24 cellular contexts compared by ENCODE assay signal in genomic region chr16:4701791-4702465, GRCh38. TPM values are rescaled to one million over a fixed set of nuclear protein-coding genes. Genes with fewer than 3 reads are reported as not detected.
DNase-seq lines count a peak whose midpoint lies in the region; ATAC-seq and TF ChIP-seq lines count a peak whose summit lies in the region.
"Had no signal": no experiment of that assay in that cellular context is flagged by ENCODE, and none has a peak within 500 bp of the region (broad histone marks: within the 10 kb centered on the region; RNA-seq: fewer than 3 reads in every experiment).

No MANE protein-coding gene starts in this region.

- ATAC-seq in left lobe of liver (peak; percentile 9), GM19467 (IDR thresholded peaks at IDR 0.05; ENCODE audit: unreplicated experiment) (no peak)
- ATAC-seq in stimulated activated effector memory CD8-positive, alpha-beta T cell treated with anti-CD3 and anti-CD28 coated beads, Interleukin-12 subunit alpha, Interleukin-12 subunit beta, amount 100 ng/mL, for 72 hours = no peak
- no peak for ATAC-seq in naive thymus-derived CD8-positive, alpha-beta T cell
- ATAC-seq: activated T-helper 17 cell treated with anti-CD3 and anti-CD28 coated beads, Interleukin-2, amount 50 U/mL, for 72 hours; gastrocnemius medialis had no signal

- POLR2A ChIA-PET in activated CD4-positive, alpha-beta T cell treated with anti-CD3 and anti-CD28 coated beads, Interleukin-2, amount 10 ng/mL, durations not matched to agents 7 days and 5 days (lab: Charles Lee) = no interaction called here
- POLR2A ChIA-PET in naive thymus-derived CD8-positive, alpha-beta T cell (lab: Charles Lee) = interaction anchor here (1.3 to 2.7 kb wide), 2 partner anchors 8 to 15 kb away, joined by 5 to 8 read pairs; partner anchors contain the start of gene NUDT16L1

- peak overlapping the region; percentile 19 for H3K27ac Mint-ChIP-seq in activated CD4-positive, alpha-beta T cell treated with anti-CD3 and anti-CD28 coated beads, Interleukin-2, amount 10 ng/mL, durations not matched to agents 7 days and 5 days
- no peak overlapping the region for H3K27ac Mint-ChIP-seq in chondrocyte (ENCODE audit: unreplicated experiment)
- H3K27ac Mint-ChIP-seq in stimulated activated effector memory CD8-positive, alpha-beta T cell treated with anti-CD3 and anti-CD28 coated beads, Interleukin-12 subunit alpha, Interleukin-12 subunit beta, amount 100 ng/mL, for 72 hours = peak overlapping the region; percentile 37
- peak overlapping the region in 1 of 10 donors; percentile 25 for H3K27ac Mint-ChIP-seq in naive thymus-derived CD8-positive, alpha-beta T cell
- H3K27ac Mint-ChIP-seq: activated B cell treated with CpG ODN at 0.5 μM for 24 hours; activated naive CD4-positive, alpha-beta T cell treated with anti-CD3 and anti-CD28 coated beads, Interleukin-2, amount 50 U/mL, for 24 hours; activated T-helper 17 cell treated with anti-CD3 and anti-CD28 coated beads, Interleukin-2, amount 50 U/mL, for 72 hours; CD4-positive, alpha-beta T cell; HFFc6 had no signal

- peaks cover 9% of the 10 kb centered on the region for H3K36me3 Mint-ChIP-seq in activated CD4-positive, alpha-beta T cell treated with anti-CD3 and anti-CD28 coated beads, Interleukin-2, amount 10 ng/mL, durations not matched to agents 7 days and 5 days (ENCODE audit: low read depth)
- peaks cover 20% of the 10 kb centered on the region for H3K36me3 Mint-ChIP-seq in chondrocyte (ENCODE audit: low read depth)
- peaks cover 46% of the 10 kb centered on the region for H3K36me3 Mint-ChIP-seq in stimulated activated effector memory CD8-positive, alpha-beta T cell treated with anti-CD3 and anti-CD28 coated beads, Interleukin-12 subunit alpha, Interleukin-12 subunit beta, amount 100 ng/mL, for 72 hours
- H3K36me3 Mint-ChIP-seq in naive thymus-derived CD8-positive, alpha-beta T cell = peaks cover 0 to 51% (median 7%) of the 10 kb centered on the region in 3 donors

- H3K27me3 Mint-ChIP-seq in activated CD4-positive, alpha-beta T cell treated with anti-CD3 and anti-CD28 coated beads, Interleukin-2, amount 10 ng/mL, durations not matched to agents 7 days and 5 days = no peaks in the 10 kb centered on the region
- no peaks in the 10 kb centered on the region for H3K27me3 Mint-ChIP-seq in chondrocyte (ENCODE audit: low read depth)
- H3K27me3 Mint-ChIP-seq in naive thymus-derived CD8-positive, alpha-beta T cell = no peaks in the 10 kb centered on the region
- H3K27me3 Mint-ChIP-seq: activated B cell treated with CpG ODN at 0.5 μM for 24 hours; activated naive CD4-positive, alpha-beta T cell treated with anti-CD3 and anti-CD28 coated beads, Interleukin-2, amount 50 U/mL, for 24 hours; activated T-helper 17 cell treated with anti-CD3 and anti-CD28 coated beads, Interleukin-2, amount 50 U/mL, for 72 hours; CD4-positive, alpha-beta T cell had no signal

- no peak overlapping the region for H3K4me3 Mint-ChIP-seq in activated CD4-positive, alpha-beta T cell treated with anti-CD3 and anti-CD28 coated beads, Interleukin-2, amount 10 ng/mL, durations not matched to agents 7 days and 5 days
- H3K4me3 Mint-ChIP-seq in chondrocyte (ENCODE audit: unreplicated experiment) = no peak overlapping the region
- no peak overlapping the region for H3K4me3 Mint-ChIP-seq in stimulated activated effector memory CD8-positive, alpha-beta T cell treated with anti-CD3 and anti-CD28 coated beads, Interleukin-12 subunit alpha, Interleukin-12 subunit beta, amount 100 ng/mL, for 72 hours
- H3K4me3 Mint-ChIP-seq in naive thymus-derived CD8-positive, alpha-beta T cell = peak overlapping the region in 1 of 10 donors; percentile 47
- H3K4me3 Mint-ChIP-seq: activated B cell treated with CpG ODN at 0.5 μM for 24 hours; activated naive CD4-positive, alpha-beta T cell treated with anti-CD3 and anti-CD28 coated beads, Interleukin-2, amount 50 U/mL, for 24 hours; activated T-helper 17 cell treated with anti-CD3 and anti-CD28 coated beads, Interleukin-2, amount 50 U/mL, for 72 hours; CD4-positive, alpha-beta T cell; HFFc6 had no signal

- peaks cover 30% of the 10 kb centered on the region for H3K4me1 Mint-ChIP-seq in activated CD4-positive, alpha-beta T cell treated with anti-CD3 and anti-CD28 coated beads, Interleukin-2, amount 10 ng/mL, durations not matched to agents 7 days and 5 days
- H3K4me1 Mint-ChIP-seq in chondrocyte (ENCODE audit: low read depth) = no peaks in the 10 kb centered on the region
- H3K4me1 Mint-ChIP-seq in stimulated activated effector memory CD8-positive, alpha-beta T cell treated with anti-CD3 and anti-CD28 coated beads, Interleukin-12 subunit alpha, Interleukin-12 subunit beta, amount 100 ng/mL, for 72 hours = peaks cover 4% of the 10 kb centered on the region
- H3K4me1 Mint-ChIP-seq in naive thymus-derived CD8-positive, alpha-beta T cell = peaks cover 0 to 16% (median 2%) of the 10 kb centered on the region in 4 donors
- H3K4me1 Mint-ChIP-seq: activated B cell treated with CpG ODN at 0.5 μM for 24 hours; activated naive CD4-positive, alpha-beta T cell treated with anti-CD3 and anti-CD28 coated beads, Interleukin-2, amount 50 U/mL, for 24 hours; activated T-helper 17 cell treated with anti-CD3 and anti-CD28 coated beads, Interleukin-2, amount 50 U/mL, for 72 hours had no signal

- TF ChIP-seq CTCF in chondrocyte (IDR thresholded peaks at IDR 0.05) = no peak

- DNase-seq in activated CD4-positive, alpha-beta T cell treated with anti-CD3 and anti-CD28 coated beads, Interleukin-2, amount 10 ng/mL, durations not matched to agents 7 days and 5 days = no peak
- no peak for DNase-seq in activated CD4-positive, alpha-beta T cell treated with anti-CD3 and anti-CD28 coated beads, Interleukin-2, amount 50 U/mL, for 48 hours
- DNase-seq in chondrocyte (ENCODE audit: low spot score) (peak; percentile 92), left lobe of liver (ENCODE audit: low spot score) (peak; percentile 46)
- no peak for DNase-seq in stimulated activated effector memory CD8-positive, alpha-beta T cell treated with anti-CD3 and anti-CD28 coated beads, Interleukin-12 subunit alpha, Interleukin-12 subunit beta, amount 100 ng/mL, for 72 hours (ENCODE audit: low spot score in 2 of 2)
- DNase-seq in naive thymus-derived CD8-positive, alpha-beta T cell = no peak
- no peak for DNase-seq in central memory CD4-positive, alpha-beta T cell
- DNase-seq: activated B cell treated with CpG ODN at 0.5 μM for 24 hours; CD4-positive, alpha-beta T cell; EL; gastrocnemius medialis; HFFc6; NCI-H1105; NCI-H1930; NCI-H524 treated with DMSO at 0.1 percent for 48 hours; PC-9; SIG-M5; stimulated activated naive CD4-positive, alpha-beta T cell treated with Interleukin-2 at 50 U/mL for 16 hours; testis; uterus had no signal

- CTCF ChIA-PET in activated CD4-positive, alpha-beta T cell treated with anti-CD3 and anti-CD28 coated beads, Interleukin-2, amount 10 ng/mL, durations not matched to agents 7 days and 5 days (lab: Charles Lee) = no interaction called here

- no peaks in the 10 kb centered on the region for H3K9me3 Mint-ChIP-seq in activated CD4-positive, alpha-beta T cell treated with anti-CD3 and anti-CD28 coated beads, Interleukin-2, amount 10 ng/mL, durations not matched to agents 7 days and 5 days
- H3K9me3 Mint-ChIP-seq in chondrocyte (ENCODE audit: low read depth) = no peaks in the 10 kb centered on the region
- H3K9me3 Mint-ChIP-seq in stimulated activated effector memory CD8-positive, alpha-beta T cell treated with anti-CD3 and anti-CD28 coated beads, Interleukin-12 subunit alpha, Interleukin-12 subunit beta, amount 100 ng/mL, for 72 hours = no peaks in the 10 kb centered on the region
- H3K9me3 Mint-ChIP-seq in naive thymus-derived CD8-positive, alpha-beta T cell = no peaks in the 10 kb centered on the region
- H3K9me3 Mint-ChIP-seq: activated B cell treated with CpG ODN at 0.5 μM for 24 hours; activated naive CD4-positive, alpha-beta T cell treated with anti-CD3 and anti-CD28 coated beads, Interleukin-2, amount 50 U/mL, for 24 hours; activated T-helper 17 cell treated with anti-CD3 and anti-CD28 coated beads, Interleukin-2, amount 50 U/mL, for 72 hours; CD4-positive, alpha-beta T cell; HFFc6 had no signal

RNA-seq across cellular contexts. Expression of gene NUDT16L1, which starts 8.6 kb away (rescaled TPM):
- total RNA-seq in activated CD4-positive, alpha-beta T cell treated with anti-CD3 and anti-CD28 coated beads, Interleukin-2, amount 10 ng/mL, durations not matched to agents 7 days and 5 days = 10 to 100 TPM; 32.3 to 35.5 TPM
- total RNA-seq in chondrocyte = 20.4 to 27.4 TPM (median 22.9 TPM) in 3 replicates
- 40.4 TPM for total RNA-seq in left lobe of liver
- 10 to 100 TPM; 56.7 to 59.3 TPM for total RNA-seq in naive thymus-derived CD8-positive, alpha-beta T cell
- polyA plus RNA-seq in naive thymus-derived CD8-positive, alpha-beta T cell = 100 to 1,000 TPM in 2 of 3 donors, 10 to 100 TPM in 1; 90.0 to 131 (median 119) TPM

RNA-seq across cellular contexts. Expression of gene ANKS3, which starts 32.1 kb away (rescaled TPM):
- total RNA-seq in activated CD4-positive, alpha-beta T cell treated with anti-CD3 and anti-CD28 coated beads, Interleukin-2, amount 10 ng/mL, durations not matched to agents 7 days and 5 days = 10 to 100 TPM; 12.4 to 16.7 TPM
- total RNA-seq in chondrocyte (21.8 to 30.6 TPM (median 24.9 TPM) in 3 replicates), left lobe of liver (10.6 TPM)
- 10 to 100 TPM; 31.5 to 37.0 TPM for total RNA-seq in naive thymus-derived CD8-positive, alpha-beta T cell
- polyA plus RNA-seq in naive thymus-derived CD8-positive, alpha-beta T cell = 1 to 10 TPM; 4.3 to 9.0 (median 4.5) TPM

RNA-seq across cellular contexts. Expression of gene DNAAF8, which starts 32.4 kb away (rescaled TPM):
- under 1 TPM; 0.21 to 0.40 TPM for total RNA-seq in activated CD4-positive, alpha-beta T cell treated with anti-CD3 and anti-CD28 coated beads, Interleukin-2, amount 10 ng/mL, durations not matched to agents 7 days and 5 days
- total RNA-seq in chondrocyte (2.0 to 2.6 TPM (median 2.2 TPM) in 3 replicates), left lobe of liver (0.45 TPM)
- total RNA-seq in naive thymus-derived CD8-positive, alpha-beta T cell = under 1 TPM; 0.26 to 0.30 TPM
- polyA plus RNA-seq in naive thymus-derived CD8-positive, alpha-beta T cell = under 1 TPM in 2 of 3 donors, not detected in 1; 0.34 to 0.48 TPM
- total RNA-seq: activated T-helper 17 cell treated with anti-CD3 and anti-CD28 coated beads, Interleukin-2, amount 50 U/mL, for 72 hours; mononuclear cell had no signal

Comparison
In these comparisons a context has a peak if more than half of its experiments do, and no peak if none do; other contexts are left out.
1. DNase-seq: peak in chondrocyte (single experiment) and left lobe of liver (single experiment); none in activated CD4-positive, alpha-beta T cell treated with anti-CD3 and anti-CD28 coated beads, Interleukin-2, amount 10 ng/mL, durations not matched to agents 7 days and 5 days (single experiment), activated CD4-positive, alpha-beta T cell treated with anti-CD3 and anti-CD28 coated beads, Interleukin-2, amount 50 U/mL, for 48 hours (0 of 2), stimulated activated effector memory CD8-positive, alpha-beta T cell treated with anti-CD3 and anti-CD28 coated beads, Interleukin-12 subunit alpha, Interleukin-12 subunit beta, amount 100 ng/mL, for 72 hours (0 of 2), naive thymus-derived CD8-positive, alpha-beta T cell (0 of 10) and central memory CD4-positive, alpha-beta T cell (single experiment).